21 cellular contexts compared by ENCODE assay signal in genomic region chr13:98065468-98065867, GRCh38.
"Had no signal": no experiment of that assay in that cellular context is flagged by ENCODE, and none has a peak within 500 bp of the region (broad histone marks: within the 10 kb centered on the region; RNA-seq: fewer than 3 reads in every experiment).

No MANE protein-coding gene starts in this region.

- H3K36me3 ChIP-seq: left ventricle myocardium inferior, stomach, suprapubic skin, tibial nerve, uterus had no signal

- DNase-seq: activated CD4-positive, alpha-beta T cell treated with anti-CD3 and anti-CD28 coated beads, Interleukin-2, amount 10 ng/mL, durations not matched to agents 24 days and 14 days; activated CD8-positive, alpha-beta T cell treated with anti-CD3 and anti-CD28 coated beads for 36 hours; activated gamma-delta T cell; activated naive CD4-positive, alpha-beta T cell treated with anti-CD3 and anti-CD28 coated beads, Interleukin-2, amount 50 U/mL, for 16 hours; activated naive CD8-positive, alpha-beta T cell treated with anti-CD3 and anti-CD28 coated beads, Interleukin-2, amount 50 U/mL, for 24 hours; anterior cingulate cortex; erythroblast; foreskin fibroblast; hippocampal formation; kidney glomerular epithelial cell; left ventricle myocardium inferior; midbrain; retina; stomach; T-helper 1 cell; uterus had no signal

- ATAC-seq: activated CD4-positive, CD25-positive, alpha-beta regulatory T cell treated with anti-CD3 and anti-CD28 coated beads, Interleukin-2, amount 50 U/mL, for 24 hours; activated CD8-positive, alpha-beta T cell treated with anti-CD3 and anti-CD28 coated beads for 36 hours; activated naive CD8-positive, alpha-beta T cell treated with anti-CD3 and anti-CD28 coated beads, Interleukin-2, amount 50 U/mL, for 24 hours; natural killer cell treated with Interleukin-12 subunit alpha and Interleukin-12 subunit beta and Interleukin-15 and Interleukin-18, amount 100 ng/mL, for 72 hours had no signal

- H3K9me3 ChIP-seq: body of pancreas, left ventricle myocardium inferior, stomach, suprapubic skin, tibial nerve, uterus had no signal

- H3K4me3 ChIP-seq: body of pancreas, left ventricle myocardium inferior, stomach, suprapubic skin, tibial nerve, uterus had no signal

- H3K4me1 ChIP-seq: left ventricle myocardium inferior, stomach, suprapubic skin, tibial nerve, uterus had no signal

- H3K27ac ChIP-seq: body of pancreas, left ventricle myocardium inferior, stomach, suprapubic skin, tibial nerve, uterus had no signal

- H3K27me3 ChIP-seq: body of pancreas, stomach, suprapubic skin, tibial nerve, uterus had no signal
